13 cellular contexts compared by ENCODE assay signal in genomic region chr2:238252766-238253630, GRCh38.
"Had no signal": no experiment of that assay in that cellular context is flagged by ENCODE, and none has a peak within 500 bp of the region (broad histone marks: within the 10 kb centered on the region; RNA-seq: fewer than 3 reads in every experiment).

No MANE protein-coding gene starts in this region.

- H3K9me3 Mint-ChIP-seq: immature natural killer cell, mesothelial cell of epicardium, nephron progenitor cell, type B pancreatic cell had no signal

- DNase-seq: dermis blood vessel endothelial cell; foreskin keratinocyte; immature natural killer cell; left colon; mammary epithelial cell; nephron progenitor cell; sigmoid colon; stimulated activated CD4-positive, alpha-beta T cell treated with anti-CD3 and anti-CD28 coated beads, Interleukin-12 subunit alpha, Interleukin-12 subunit beta, amount 100 ng/mL, for 4 hours; stimulated activated naive CD4-positive, alpha-beta T cell treated with Interleukin-2 at 50 U/mL for 16 hours had no signal

- H3K27ac ChIP-seq: foreskin keratinocyte, neutrophil, sigmoid colon, skin epidermis had no signal

- H3K27me3 Mint-ChIP-seq: type B pancreatic cell had no signal

- H3K4me1 ChIP-seq: foreskin keratinocyte, sigmoid colon had no signal

- H3K9me3 ChIP-seq: neutrophil, sigmoid colon had no signal

- H3K4me1 Mint-ChIP-seq: immature natural killer cell, mesothelial cell of epicardium had no signal

- H3K27ac Mint-ChIP-seq: immature natural killer cell, mesothelial cell of epicardium, nephron progenitor cell, type B pancreatic cell had no signal

- H3K4me3 Mint-ChIP-seq: immature natural killer cell, mesothelial cell of epicardium, nephron progenitor cell, type B pancreatic cell had no signal

- H3K27me3 ChIP-seq: foreskin keratinocyte, neutrophil, sigmoid colon had no signal

- H3K4me3 ChIP-seq: sigmoid colon, skin epidermis had no signal

- ATAC-seq: foreskin keratinocyte, left colon had no signal
